ENCODE assay signal across 7 cellular contexts in genomic region chr16:79159650-79160049, GRCh38.
"Had no signal": no experiment of that assay in that cellular context is flagged by ENCODE, and none has a peak within 500 bp of the region (broad histone marks: within the 10 kb centered on the region; RNA-seq: fewer than 3 reads in every experiment).

No MANE protein-coding gene starts in this region.

- DNase-seq: GOT3, H9, HCEC 1CT, KBM-7 had no signal

- H3K27ac ChIP-seq: HL-60 had no signal

- H3K36me3 Mint-ChIP-seq: IgD-negative memory B cell had no signal

- H3K4me3 Mint-ChIP-seq: H9, IgD-negative memory B cell had no signal

- ATAC-seq: HepG2 had no signal

- H3K9me3 Mint-ChIP-seq: H9, IgD-negative memory B cell had no signal

- H3K27ac Mint-ChIP-seq: H9, IgD-negative memory B cell had no signal
